In the genomic region with DNA sequence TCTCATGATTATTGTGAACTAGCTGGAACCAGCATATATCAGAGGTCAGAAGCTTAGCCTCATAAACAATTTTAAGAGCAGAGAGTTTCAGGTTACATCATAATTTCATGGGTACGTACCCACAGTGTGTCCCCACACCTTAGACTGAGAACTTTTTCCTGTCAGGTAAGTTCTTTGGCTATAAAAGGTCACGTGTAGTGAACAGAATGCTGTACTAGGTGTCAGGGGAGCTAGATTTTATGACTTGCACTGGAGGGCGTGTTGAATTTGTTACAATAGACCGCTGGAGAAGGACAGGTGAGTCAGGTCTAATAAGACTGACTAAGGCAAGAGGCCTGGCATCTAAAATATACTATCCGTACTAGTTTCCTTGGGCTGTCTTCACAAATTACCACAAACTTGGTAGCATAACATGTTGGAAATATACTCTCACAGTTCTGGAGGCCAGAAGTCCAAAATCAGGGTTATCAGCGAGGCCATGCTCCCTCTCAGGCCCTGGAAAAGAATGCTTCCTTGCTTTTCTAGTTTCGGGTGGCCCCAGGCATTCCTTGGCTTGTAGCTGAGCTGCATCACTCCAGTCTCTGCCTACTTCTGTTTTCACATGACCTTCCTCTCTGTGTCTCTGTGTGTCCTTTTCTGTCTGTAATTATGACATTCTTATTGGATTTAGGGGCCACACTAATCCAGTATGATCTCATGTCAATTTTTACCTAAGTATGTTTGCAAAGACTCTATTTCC, we compare ENCODE assay signal across 1 cellular context.
TF ChIP-seq lines count a peak whose summit lies in the region.

No MANE protein-coding gene starts in this region.

TF ChIP-seq in GM23338, 12 proteins besides CTCF, POLR2A, EP300 and RAD21 (continued from another document):
- TF ChIP-seq ZNF462 (CRISPR knock-in tag; IDR thresholded peaks at IDR 0.05), result no peak
- no peak for TF ChIP-seq NANOG (IDR thresholded peaks at IDR 0.05; ENCODE audit: borderline replicate concordance)
